In the genomic region with DNA sequence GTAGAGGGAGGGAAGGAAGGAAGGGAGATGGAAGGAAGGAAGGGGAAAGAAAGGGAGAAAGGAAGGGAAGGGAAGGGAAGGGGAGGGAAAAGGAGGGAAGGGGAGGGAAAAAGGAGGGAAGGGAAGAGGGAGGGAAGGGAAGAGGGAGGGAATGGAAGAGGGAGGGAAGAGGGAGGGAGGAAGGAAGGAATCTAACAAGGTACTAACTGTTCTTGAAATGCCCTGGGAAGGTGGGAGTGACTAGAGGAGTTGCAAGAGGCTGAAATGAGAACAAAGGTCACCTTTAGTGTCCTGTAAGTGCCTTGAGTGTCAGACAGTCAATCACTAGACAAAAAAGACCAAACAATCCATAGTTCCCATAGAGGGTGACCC, we compare ENCODE assay signal across 15 cellular contexts. TPM values are rescaled to one million over a fixed set of nuclear protein-coding genes. Genes with fewer than 3 reads are reported as not detected.
DNase-seq lines count a peak whose midpoint lies in the region; ATAC-seq, FAIRE-seq and TF ChIP-seq lines count a peak whose summit lies in the region.
"Had no signal": no experiment of that assay in that cellular context is flagged by ENCODE, and none has a peak within 500 bp of the region (broad histone marks: within the 10 kb centered on the region; RNA-seq: fewer than 3 reads in every experiment).

No MANE protein-coding gene starts in this region.

- H3K4me1 ChIP-seq in HCT116 (ENCODE audit: control insufficient read depth in 1 of 2, insufficient read depth in 2 of 2, low read length in 2 of 2) (peaks cover 5 to 33% of the 10 kb centered on the region in 2 experiments; a peak in 3 of 4 replicates), K562 (replicated peaks in 1 of 2; ENCODE audit: control insufficient read depth in 2 of 2, insufficient read depth in 2 of 2, low read length in 2 of 2) (peaks cover 27 to 37% of the 10 kb centered on the region in 2 experiments), neutrophil (ENCODE audit: control insufficient read depth in 1 of 2, insufficient read depth in 1 of 2, low read depth in 1 of 2, low read length in 1 of 2) (peaks cover 34 to 35% of the 10 kb centered on the region in 2 experiments), GM23248 (ENCODE audit: insufficient read depth) (peaks cover 12% of the 10 kb centered on the region)

- FAIRE-seq in K562 (lab: Jason Lieb, UNC) = no peak
- FAIRE-seq: G401.6, islet of Langerhans had no signal

- H4K20me1 ChIP-seq in HCT116 (ENCODE audit: insufficient read depth) (no peaks in the 10 kb centered on the region), K562 (replicated peaks; ENCODE audit: control insufficient read depth, insufficient read depth, low read length) (no peaks in the 10 kb centered on the region), GM23248 (ENCODE audit: insufficient read depth) (no peaks in the 10 kb centered on the region)

- ATAC-seq in HCT116 = no peak
- ATAC-seq in K562 = no peak

- H3K9me3 ChIP-seq in HCT116 (ENCODE audit: control insufficient read depth in 1 of 2, insufficient read depth in 1 of 2, low read depth in 1 of 2, low read length in 2 of 2) (no peaks in the 10 kb centered on the region), K562 (replicated peaks; ENCODE audit: control insufficient read depth, insufficient read depth, low read depth, low read length) (no peaks in the 10 kb centered on the region), neutrophil (no peaks in the 10 kb centered on the region), GM23248 (ENCODE audit: low read depth) (no peaks in the 10 kb centered on the region)
- H3K9me3 ChIP-seq: thoracic aorta had no signal

- H2AFZ ChIP-seq in HCT116 (ENCODE audit: low read depth, low read length, poor library complexity, severe bottlenecking) (no peak overlapping the region), K562 (ENCODE audit: low read depth, low read length) (peak overlapping the region; percentile 47), GM23248 (no peak overlapping the region)

- H3K79me2 ChIP-seq in HCT116 (ENCODE audit: insufficient read depth, low read length) = no peaks in the 10 kb centered on the region
- H3K79me2 ChIP-seq in K562 (ENCODE audit: control insufficient read depth, insufficient read depth, low read length) = peaks cover 11% of the 10 kb centered on the region; the same call in 2 of the 3 replicates
- peaks cover 27% of the 10 kb centered on the region for H3K79me2 ChIP-seq in GM23248 (ENCODE audit: insufficient read depth)

- BruUV-seq in HCT116 (replicated peaks; lab: Mats Ljungman, UMichigan) (no TSS peak), K562 (replicated peaks; lab: Mats Ljungman, UMichigan) (no TSS peak)

- H3K27me3 ChIP-seq in HCT116 (ENCODE audit: insufficient read depth, low read length) (no peaks in the 10 kb centered on the region), K562 (ENCODE audit: control insufficient read depth in 2 of 2, insufficient read depth in 2 of 2, low read length in 2 of 2) (no peaks in the 10 kb centered on the region), neutrophil (no peaks in the 10 kb centered on the region), GM23248 (replicated peaks; ENCODE audit: insufficient read depth) (no peaks in the 10 kb centered on the region)

- CTCF ChIA-PET in HCT116 (lab: Charles Lee) (no interaction called here), K562 (lab: Yijun Ruan, JAX; ENCODE audit: low intra/inter-chr PET ratio) (interaction anchor here (2.7 kb wide), 1 partner anchor 78 kb away, joined by 35 read pairs; no protein-coding TSS in a partner anchor)

- H3K9ac ChIP-seq in HCT116 (ENCODE audit: low read length) (no peak overlapping the region), K562 (ENCODE audit: insufficient read depth in 1 of 2, low read depth in 2 of 2, low read length in 2 of 2) (no peak overlapping the region), GM23248 (no peak overlapping the region)

- no peak for TF ChIP-seq EP300 in K562 (IDR thresholded peaks at IDR 0.05; ENCODE audit: low read length)

- in situ Hi-C loops in K562 (cut with MboI) (no loop called here), GM23248 (cut with MboI) (no loop called here)

- H3K36me3 ChIP-seq in HCT116 (ENCODE audit: control insufficient read depth in 1 of 2, insufficient read depth in 2 of 2, low read length in 2 of 2) (no peaks in the 10 kb centered on the region), K562 (ENCODE audit: control insufficient read depth, insufficient read depth, low read length) (no peaks in the 10 kb centered on the region), neutrophil (no peaks in the 10 kb centered on the region), GM23248 (ENCODE audit: low read depth) (no peaks in the 10 kb centered on the region)
- H3K36me3 ChIP-seq: thoracic aorta had no signal

- no peaks in the 10 kb centered on the region for H3K9me1 ChIP-seq in K562 (ENCODE audit: control insufficient read depth, insufficient read depth, low read length)

- POLR2A ChIA-PET in HCT116 (lab: Charles Lee) (no interaction called here), K562 (lab: Yijun Ruan, JAX) (interaction anchor here (1.9 kb wide), 1 partner anchor 11 kb away, joined by 6 read pairs; no protein-coding TSS in a partner anchor)

- TF ChIP-seq RAD21 in HCT116 (IDR thresholded peaks at IDR 0.05; ENCODE audit: low read depth) (no peak), K562 (CRISPR knock-in tag; conservative IDR thresholded peaks at IDR 0.05 in 1 of 2, IDR thresholded peaks at IDR 0.05 in 1 of 2) (no peak)

- no peak overlapping the region for H3K27ac ChIP-seq in HCT116 (ENCODE audit: low read depth, low read length)
- no peak overlapping the region for H3K27ac ChIP-seq in K562 (ENCODE audit: extremely low read depth, low read depth, low read length)
- peak overlapping the region; percentile 5 for H3K27ac ChIP-seq in neutrophil
- H3K27ac ChIP-seq in GM23248 = no peak overlapping the region
- H3K27ac ChIP-seq: thoracic aorta had no signal

- H3K4me2 ChIP-seq in HCT116 (ENCODE audit: low read length) (peak overlapping the region; percentile 19; the same call in 1 of the 2 replicates), K562 (ENCODE audit: insufficient read depth, low read length) (no peak overlapping the region), GM23248 (ENCODE audit: unreplicated experiment) (no peak overlapping the region)

- TF ChIP-seq POLR2A in HCT116 (IDR thresholded peaks at IDR 0.05; ENCODE audit: borderline replicate concordance, extremely low read depth, insufficient read depth, insufficient read length) = no peak
- TF ChIP-seq POLR2A in K562 (conservative IDR thresholded peaks at IDR 0.05) = no peak

- intact Hi-C loops in HCT116 (cut with micrococcal nuclease) (no loop called here), K562 (cut with micrococcal nuclease) (loop anchor here (10.0 kb wide), 2 partner anchors 150 to 500 kb away; no protein-coding TSS in a partner anchor)

- DNase-seq in SKM-1 treated with dmso at 0.1 percent for 144 hours (lab: John Stamatoyannopoulos, UW; ENCODE audit: unreplicated experiment) = peak; percentile 19
- no peak for DNase-seq in SKM-1 (lab: John Stamatoyannopoulos, UW; ENCODE audit: unreplicated experiment)
- DNase-seq in HCT116 (ENCODE audit: low read depth, low spot score) = no peak
- DNase-seq in K562 (ENCODE audit: extremely low read depth in 1 of 4, low spot score in 3 of 4) = no peak
- DNase-seq in MV-4-11 (lab: John Stamatoyannopoulos, UW) = no peak
- DNase-seq in D341Med (ENCODE audit: low spot score) = no peak
- no peak for DNase-seq in GM23248
- DNase-seq: 8988T; CD8-positive, alpha-beta memory T cell; central memory CD4-positive, alpha-beta T cell; NCI-H2081 treated with DMSO at 0.1 percent for 48 hours had no signal

- no peaks in the 10 kb centered on the region for H3K9me2 ChIP-seq in HCT116 (ENCODE audit: insufficient read depth)
- no peaks in the 10 kb centered on the region for H3K9me2 ChIP-seq in GM23248 (ENCODE audit: insufficient read depth)

- H3F3A ChIP-seq in GM23248 (ENCODE audit: insufficient read depth) = peaks cover 39% of the 10 kb centered on the region

- H3K4me3 ChIP-seq in HCT116 (replicated peaks in 1 of 2; ENCODE audit: low read depth in 1 of 2, low read length in 2 of 2) = no peak overlapping the region
- H3K4me3 ChIP-seq in K562 = no peak overlapping the region
- no peak overlapping the region for H3K4me3 ChIP-seq in neutrophil (ENCODE audit: low read depth in 1 of 2, low read length in 1 of 2)
- no peak overlapping the region for H3K4me3 ChIP-seq in GM23248
- H3K4me3 ChIP-seq: thoracic aorta had no signal

- RAD21 ChIA-PET in HCT116 (lab: Charles Lee; ENCODE audit: low non-redundant PET in 1 of 2, low total read pairs in 2 of 2, uncharacterized antibody in 2 of 2, unreplicated experiment in 2 of 2) = no interaction called here

- TF ChIP-seq CTCF in HCT116 (IDR thresholded peaks at IDR 0.05 in 2 of 3, conservative IDR thresholded peaks at IDR 0.05 in 1 of 3; ENCODE audit: borderline replicate concordance in 1 of 3, insufficient read depth in 1 of 3, low read depth in 2 of 3, low read length in 2 of 3) (no peak), K562 (IDR thresholded peaks at IDR 0.05 in 2 of 3, conservative IDR thresholded peaks at IDR 0.05 in 1 of 3; ENCODE audit: insufficient read depth in 2 of 3, low read depth in 1 of 3, low read length in 3 of 3) (no peak), neutrophil (IDR thresholded peaks at IDR 0.05) (no peak)

TF ChIP-seq in HCT116, 20 proteins besides CTCF, POLR2A, EP300 and RAD21 (continues in another document):
- TF ChIP-seq SRF (IDR thresholded peaks at IDR 0.05; ENCODE audit: low read depth) = no peak

TF ChIP-seq in K562, 482 proteins besides CTCF, POLR2A, EP300 and RAD21 (continues in another document):
- no peak for TF ChIP-seq ZNF232 (CRISPR knock-in tag; IDR thresholded peaks at IDR 0.05)

RNA-seq across cellular contexts. Expression of gene ATP2B4, which starts 2.3 kb away (rescaled TPM):
- 37.1 TPM for total RNA-seq in HCT116 (2021; ENCODE audit: unreplicated experiment)
- 22.3 and 25.3 TPM in 2 replicates for polyA plus RNA-seq in HCT116 (2012)
- total RNA-seq in K562 (2011; cell fraction: chromatin; rRNA removed; ENCODE audit: low replicate concordance) = 99.9 and 127 TPM in 2 replicates
- total RNA-seq in K562 (2011; cell fraction: nucleolus; rRNA removed) = 72.9 and 73.4 TPM in 2 replicates
- 89.0 and 95.0 TPM in 2 replicates for total RNA-seq in K562 (2011; cell fraction: nucleoplasm; rRNA removed)
- total RNA-seq in K562 (2014; rRNA removed) = 15.6 and 16.2 TPM in 2 replicates
- total RNA-seq in K562 (2014; rRNA removed; fragmentation: Illumina TruSeq; extraction: Trizol) = 18.2 and 19.7 TPM in 2 replicates
- total RNA-seq in K562 (2015; rRNA removed; fragmentation: Illumina TruSeq; extraction: Trizol) = 22.8 and 24.3 TPM in 2 replicates
- total RNA-seq in K562 (2021) = 24.2 and 26.3 TPM in 2 replicates
- polyA plus RNA-seq in K562 (2011; rRNA removed) = 38.5 and 40.6 TPM in 2 replicates
- polyA plus RNA-seq in K562 (2011; cell fraction: cytosol; rRNA removed) = 22.6 and 31.8 TPM in 2 replicates
- polyA plus RNA-seq in K562 (2011; cell fraction: nucleus; rRNA removed) = 65.0 and 81.5 TPM in 2 replicates
- 19.0 and 22.9 TPM in 2 replicates for polyA plus RNA-seq in K562 (2012)
- 24.4 and 28.7 TPM in 2 replicates for polyA plus RNA-seq in K562 (2014; fragmentation: Illumina TruSeq; extraction: Trizol)
- 10 to 100 TPM; 10.3 to 11.3 TPM for polyA plus RNA-seq in K562 (2014; fragmentation: Nextera tagmentation; extraction: Ambion mirVana)
- 20.2 and 21.7 TPM in 2 replicates for polyA plus RNA-seq in K562 (2014; rRNA removed)
- polyA minus RNA-seq in K562 (2011; rRNA and poly(A)+ RNA removed) = 90.3 and 109 TPM in 2 replicates
- polyA minus RNA-seq in K562 (2011; cell fraction: cytosol; rRNA and poly(A)+ RNA removed) = 46.4 and 53.4 TPM in 2 replicates
- polyA minus RNA-seq in K562 (2011; cell fraction: nucleus; rRNA and poly(A)+ RNA removed) = 27.2 and 48.3 TPM in 2 replicates
- 82.8 and 86.6 TPM in 2 replicates for total RNA-seq in GM23248 (2014; rRNA removed; shearing (Covaris generic))
- polyA plus RNA-seq in GM23248 (2016; fragmentation: Nextera tagmentation; extraction: Ambion mirVana) = 49.5 and 49.7 TPM in 2 replicates
